ENCODE assay signal across 9 cellular contexts in genomic region chr17:42520540-42520951, GRCh38. TPM values are rescaled to one million over a fixed set of nuclear protein-coding genes. Genes with fewer than 3 reads are reported as not detected.
DNase-seq lines count a peak whose midpoint lies in the region; ATAC-seq and TF ChIP-seq lines count a peak whose summit lies in the region.
"Had no signal": no experiment of that assay in that cellular context is flagged by ENCODE, and none has a peak within 500 bp of the region (broad histone marks: within the 10 kb centered on the region; RNA-seq: fewer than 3 reads in every experiment).

No MANE protein-coding gene starts in this region.

- peaks cover 29% of the 10 kb centered on the region for H3K4me1 ChIP-seq in BE2C
- peaks cover 24% of the 10 kb centered on the region for H3K4me1 ChIP-seq in KMS-11 (ENCODE audit: low read depth, poor library complexity, severe bottlenecking)
- H3K4me1 ChIP-seq in colonic mucosa: peaks cover 39% of the 10 kb centered on the region

- no peaks in the 10 kb centered on the region for H3K79me2 ChIP-seq in KMS-11 (ENCODE audit: insufficient read depth, low read depth)

- H3K9ac ChIP-seq in KMS-11 (no peak overlapping the region), colonic mucosa (ENCODE audit: low read depth in 2 of 2, low read length in 2 of 2) (peak overlapping the region in 1 of 2 donors; percentile 76)

- H3K27me3 ChIP-seq in BE2C (no peaks in the 10 kb centered on the region; the same call in 1 of the 2 replicates), KMS-11 (ENCODE audit: insufficient read depth, low read depth) (no peaks in the 10 kb centered on the region), colonic mucosa (no peaks in the 10 kb centered on the region)

- peaks cover 6% of the 10 kb centered on the region for H3K36me3 Mint-ChIP-seq in neural crest cell (ENCODE audit: low read depth)

- peak overlapping the region; percentile 9 for H3K4me3 Mint-ChIP-seq in neural crest cell

- H3K9me3 Mint-ChIP-seq in neural crest cell: no peaks in the 10 kb centered on the region

- H3K27me3 Mint-ChIP-seq in neural crest cell (ENCODE audit: low read depth): no peaks in the 10 kb centered on the region

- intact Hi-C loops in colonic mucosa (cut with DNase I): loop anchor here (5.0 kb wide), 1 partner anchor 198 kb away; no protein-coding TSS in a partner anchor

- peaks cover 57% of the 10 kb centered on the region for H3K4me1 Mint-ChIP-seq in neural crest cell

- H3K4me3 ChIP-seq in BE2C (ENCODE audit: low read depth, low read length): no peak overlapping the region
- no peak overlapping the region for H3K4me3 ChIP-seq in KMS-11 (IDR thresholded peaks at IDR 0.05; ENCODE audit: insufficient read depth, low read depth, low read length)
- H3K4me3 ChIP-seq in colonic mucosa: no peak overlapping the region

- no peak overlapping the region for H3K4me2 ChIP-seq in KMS-11

- peak; percentile 58 for TF ChIP-seq CTCF in BE2C (IDR thresholded peaks at IDR 0.05; ENCODE audit: low read depth, low read length)
- TF ChIP-seq CTCF in KMS-11 (conservative IDR thresholded peaks at IDR 0.05; ENCODE audit: low read depth, low read length): peak; percentile 48; the same call in 1 of the 2 replicates
- TF ChIP-seq CTCF in colonic mucosa (IDR thresholded peaks at IDR 0.05): no peak
- TF ChIP-seq CTCF in neural crest cell (conservative IDR thresholded peaks at IDR 0.05): peak; percentile 46

- H3K9me3 ChIP-seq in BE2C (no peaks in the 10 kb centered on the region), colonic mucosa (no peaks in the 10 kb centered on the region)

- peak overlapping the region; percentile 97 for H3K27ac Mint-ChIP-seq in neural crest cell (ENCODE audit: unreplicated experiment)

- no peaks in the 10 kb centered on the region for H4K20me1 ChIP-seq in KMS-11 (ENCODE audit: insufficient read depth)

- no peak overlapping the region for H2AFZ ChIP-seq in KMS-11 (ENCODE audit: low read depth)

- ATAC-seq in HG03135 (IDR thresholded peaks at IDR 0.05; ENCODE audit: unreplicated experiment): no peak

- H3K27ac ChIP-seq in KMS-11: no peak overlapping the region
- peak overlapping the region; percentile 95 for H3K27ac ChIP-seq in colonic mucosa

- peak; percentile 59 for DNase-seq in BE2C
- DNase-seq in colonic mucosa: no peak
- DNase-seq in neural crest cell (ENCODE audit: low read depth, low spot score): peak; percentile 27
- DNase-seq in SW 1271 (lab: John Stamatoyannopoulos, UW): no peak
- no peak for DNase-seq in pons (ENCODE audit: low spot score)
- DNase-seq in epidermal melanocyte (ENCODE audit: insufficient read length, low spot score): no peak
- DNase-seq: NCI-H526 had no signal

- peaks cover 34% of the 10 kb centered on the region for H3K36me3 ChIP-seq in BE2C
- no peaks in the 10 kb centered on the region for H3K36me3 ChIP-seq in KMS-11 (ENCODE audit: insufficient read depth)
- no peaks in the 10 kb centered on the region for H3K36me3 ChIP-seq in colonic mucosa

RNA-seq across cellular contexts. Expression of gene NAGLU, which starts 15.5 kb away (rescaled TPM):
- 28.3 TPM for polyA plus RNA-seq in BE2C (2012; ENCODE audit: insufficient read depth, insufficient read length, low read depth)
- total RNA-seq in colonic mucosa: 10 to 100 TPM; 27.8 to 38.6 TPM
- 20.5 and 21.2 TPM in 2 replicates for total RNA-seq in neural crest cell

RNA-seq across cellular contexts. Expression of gene HSD17B1, which starts 32.2 kb away (rescaled TPM):
- polyA plus RNA-seq in BE2C (2012; ENCODE audit: insufficient read depth, insufficient read length, low read depth): 30.7 TPM
- total RNA-seq in colonic mucosa (1 to 10 TPM in 1 of 2 donors, under 1 TPM in 1; 0.88 to 1.7 TPM), neural crest cell (1.2 and 1.9 TPM in 2 replicates)

RNA-seq across cellular contexts. Expression of gene COASY, which starts 41.4 kb away (rescaled TPM):
- polyA plus RNA-seq in BE2C (2012; ENCODE audit: insufficient read depth, insufficient read length, low read depth): 109 TPM
- 100 to 1,000 TPM in 1 of 2 donors, 10 to 100 TPM in 1; 94.2 to 176 TPM for total RNA-seq in colonic mucosa
- total RNA-seq in neural crest cell: 58.3 and 59.6 TPM in 2 replicates

RNA-seq across cellular contexts. Expression of gene MLX, which starts 46.4 kb away (rescaled TPM):
- 138 TPM for polyA plus RNA-seq in BE2C (2012; ENCODE audit: insufficient read depth, insufficient read length, low read depth)
- total RNA-seq in colonic mucosa: 10 to 100 TPM; 79.6 to 83.0 TPM
- total RNA-seq in neural crest cell: 38.6 and 41.1 TPM in 2 replicates

RNA-seq across cellular contexts. Expression of gene PSMC3IP, which starts 57.0 kb away (rescaled TPM):
- polyA plus RNA-seq in BE2C (2012; ENCODE audit: insufficient read depth, insufficient read length, low read depth): 29.8 TPM
- total RNA-seq in colonic mucosa (10 to 100 TPM in 1 of 2 donors, 1 to 10 TPM in 1; 2.2 to 11.6 TPM), neural crest cell (44.6 and 47.8 TPM in 2 replicates)

Comparison
In these comparisons a context has a peak if more than half of its experiments do, and no peak if none do; other contexts are left out.
1. DNase-seq: peak in BE2C (single experiment) and neural crest cell (single experiment); none in colonic mucosa (single experiment), SW 1271 (0 of 2), pons (single experiment) and epidermal melanocyte (single experiment).